ENCODE assay signal across 2 cellular contexts in the genomic region with DNA sequence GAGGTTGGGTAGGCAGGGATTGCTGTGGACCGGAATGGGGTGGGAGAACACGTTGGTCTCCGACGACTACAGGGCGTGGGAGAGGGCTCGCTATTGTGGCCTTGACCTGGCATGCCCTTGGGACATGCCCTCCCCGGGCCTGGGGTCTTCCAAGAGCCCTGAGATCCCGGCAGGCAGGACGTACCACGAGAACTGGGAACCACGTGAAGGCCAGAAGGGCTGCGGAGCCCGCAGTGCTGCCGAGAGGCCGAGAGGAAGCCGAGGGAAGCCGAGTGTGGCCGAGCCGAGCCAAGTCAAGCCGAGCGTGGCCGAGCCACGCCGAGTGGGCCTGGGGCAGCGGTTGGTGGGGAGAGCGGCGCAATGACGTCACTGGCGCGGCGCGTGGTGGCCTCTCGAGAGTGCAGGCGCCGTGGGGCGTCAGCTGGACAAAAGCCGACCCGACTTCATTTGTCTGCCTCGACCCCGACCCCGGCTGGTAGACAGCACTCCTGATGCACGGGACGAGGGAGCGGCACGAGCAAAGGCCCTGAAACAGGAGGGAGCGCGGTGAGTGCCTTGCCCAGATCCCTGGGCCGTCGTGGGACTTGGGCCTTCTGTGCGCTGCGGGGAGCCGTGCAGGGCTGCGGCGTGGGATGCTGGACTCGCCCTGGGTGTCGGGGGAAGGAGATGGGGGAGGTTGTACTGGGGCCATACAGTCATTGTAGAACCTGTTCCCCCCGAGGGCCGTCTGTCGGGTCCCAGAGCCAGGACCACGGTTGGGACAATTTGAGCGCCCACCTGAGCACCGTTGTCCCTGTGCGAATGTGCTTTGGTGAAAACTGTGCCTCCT.
TF ChIP-seq lines count a peak whose summit lies in the region.

No MANE protein-coding gene starts in this region.

TF ChIP-seq in HEK293, 187 proteins besides CTCF, POLR2A, EP300 and RAD21:
- TF ChIP-seq ZSCAN30 (tag by site-specific recombination; IDR thresholded peaks at IDR 0.05): no peak
- TF ChIP-seq ZNF623 (tag by site-specific recombination; IDR thresholded peaks at IDR 0.05): peak; percentile 39
TF ChIP-seq in HEK293: peak in this region for 1.

TF ChIP-seq in K562, 482 proteins besides CTCF, POLR2A, EP300 and RAD21:
- no peak for TF ChIP-seq HMGN3 (IDR thresholded peaks at IDR 0.05; ENCODE audit: borderline replicate concordance, extremely low read depth, insufficient read length, low read depth, low read length)
- TF ChIP-seq BACH1 (tag; IDR thresholded peaks at IDR 0.05): no peak
- TF ChIP-seq TCF15 (CRISPR knock-in tag; IDR thresholded peaks at IDR 0.05): no peak
- TF ChIP-seq POLR2G (IDR thresholded peaks at IDR 0.05; ENCODE audit: low read depth, low read length): peak; percentile 76
- TF ChIP-seq RBFOX2 (IDR thresholded peaks at IDR 0.05; ENCODE audit: low read depth, low read length): peak; percentile 58
- peak; percentile 27 for TF ChIP-seq KDM5B (IDR thresholded peaks at IDR 0.05; ENCODE audit: insufficient replicate concordance, low read depth, low read length)
- peak; percentile 35 for TF ChIP-seq RBM22 (IDR thresholded peaks at IDR 0.05; ENCODE audit: low read depth, low read length, poor library complexity, severe bottlenecking)
- TF ChIP-seq, protein P1, sequence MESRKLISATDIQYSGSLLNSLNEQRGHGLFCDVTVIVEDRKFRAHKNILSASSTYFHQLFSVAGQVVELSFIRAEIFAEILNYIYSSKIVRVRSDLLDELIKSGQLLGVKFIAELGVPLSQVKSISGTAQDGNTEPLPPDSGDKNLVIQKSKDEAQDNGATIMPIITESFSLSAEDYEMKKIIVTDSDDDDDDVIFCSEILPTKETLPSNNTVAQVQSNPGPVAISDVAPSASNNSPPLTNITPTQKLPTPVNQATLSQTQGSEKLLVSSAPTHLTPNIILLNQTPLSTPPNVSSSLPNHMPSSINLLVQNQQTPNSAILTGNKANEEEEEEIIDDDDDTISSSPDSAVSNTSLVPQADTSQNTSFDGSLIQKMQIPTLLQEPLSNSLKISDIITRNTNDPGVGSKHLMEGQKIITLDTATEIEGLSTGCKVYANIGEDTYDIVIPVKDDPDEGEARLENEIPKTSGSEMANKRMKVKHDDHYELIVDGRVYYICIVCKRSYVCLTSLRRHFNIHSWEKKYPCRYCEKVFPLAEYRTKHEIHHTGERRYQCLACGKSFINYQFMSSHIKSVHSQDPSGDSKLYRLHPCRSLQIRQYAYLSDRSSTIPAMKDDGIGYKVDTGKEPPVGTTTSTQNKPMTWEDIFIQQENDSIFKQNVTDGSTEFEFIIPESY (CRISPR knock-in tag; IDR thresholded peaks at IDR 0.05): peak; percentile 40; the same call in 1 of the 2 replicates
- no peak for TF ChIP-seq HDAC2 (IDR thresholded peaks at IDR 0.05)
